Comparison of ENCODE assay signal across 12 cellular contexts in the genomic region with DNA sequence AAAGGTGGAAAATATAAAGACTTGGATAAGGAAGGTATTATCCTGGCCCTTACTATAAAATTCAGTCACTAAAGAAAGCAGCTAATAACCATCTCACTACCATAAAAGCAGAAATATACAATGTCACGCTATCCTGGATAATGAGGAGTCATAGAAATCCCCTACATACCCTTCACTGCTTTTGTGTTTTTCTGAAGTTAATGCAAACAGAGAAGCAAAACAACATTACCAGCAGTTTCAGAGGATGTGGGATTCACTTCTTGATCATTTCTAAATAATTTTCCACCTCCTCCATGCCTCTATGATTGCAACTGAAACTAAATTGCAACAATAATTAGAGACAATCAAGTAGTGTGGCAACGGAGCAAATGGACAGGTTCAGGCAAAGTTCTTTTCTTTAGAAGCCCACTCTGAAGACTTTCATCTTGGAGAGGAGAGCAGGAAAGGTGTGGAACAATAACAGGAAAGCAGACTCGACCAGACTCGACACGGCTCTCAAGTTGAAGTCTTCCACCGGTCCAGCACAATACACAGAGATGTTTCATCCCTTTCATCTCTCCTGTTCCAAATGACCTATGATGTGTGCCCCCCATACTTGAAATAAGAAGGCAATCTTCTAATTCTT. TPM values are rescaled to one million over a fixed set of nuclear protein-coding genes. Genes with fewer than 3 reads are reported as not detected.
A peak's percentile ranks its signal among the peaks of the same experiment; 100 is the strongest.
DNase-seq lines count a peak whose midpoint lies in the region; ATAC-seq, FAIRE-seq and TF ChIP-seq lines count a peak whose summit lies in the region.
"Had no signal": no experiment of that assay in that cellular context is flagged by ENCODE, and none has a peak within 500 bp of the region (broad histone marks: within the 10 kb centered on the region; RNA-seq: fewer than 3 reads in every experiment).

No MANE protein-coding gene starts in this region.

- peak overlapping the region; percentile 65 for H3K27ac ChIP-seq in CD4-positive, alpha-beta memory T cell (ENCODE audit: low read depth, low read length)
- H3K27ac ChIP-seq in ovary (no peak overlapping the region), body of pancreas (no peak overlapping the region)

- no peak for TF ChIP-seq POLR2A in ovary (IDR thresholded peaks at IDR 0.05)
- TF ChIP-seq POLR2A in body of pancreas (IDR thresholded peaks at IDR 0.05): no peak

- WGBS in ovary, 3 donors: 74 to 77% (median 77%) methylated on average over 6 of the region's 6 CpGs
- 72 to 75% methylated on average over 6 of the region's 6 CpGs for WGBS in body of pancreas, 2 donors

- peaks cover 34 to 55% (median 42%) of the 10 kb centered on the region in 4 donors for H3K4me1 Mint-ChIP-seq in CD4-positive, alpha-beta memory T cell
- peaks cover 50% of the 10 kb centered on the region for H3K4me1 Mint-ChIP-seq in activated CD8-positive, alpha-beta T cell treated with anti-CD3 and anti-CD28 coated beads, Interleukin-2, amount 10 ng/mL, durations not matched to agents 7 days and 5 days (ENCODE audit: low read depth)
- H3K4me1 Mint-ChIP-seq in natural killer cell treated with Interleukin-12 subunit alpha and Interleukin-12 subunit beta and Interleukin-15 and Interleukin-18, amount 100 ng/mL, for 72 hours (ENCODE audit: low read depth in 2 of 2): peaks cover 31 to 39% of the 10 kb centered on the region in 2 donors

- H3K27me3 Mint-ChIP-seq in CD4-positive, alpha-beta memory T cell: no peaks in the 10 kb centered on the region
- no peaks in the 10 kb centered on the region for H3K27me3 Mint-ChIP-seq in activated CD8-positive, alpha-beta T cell treated with anti-CD3 and anti-CD28 coated beads, Interleukin-2, amount 10 ng/mL, durations not matched to agents 7 days and 5 days (ENCODE audit: low read depth)
- no peaks in the 10 kb centered on the region for H3K27me3 Mint-ChIP-seq in natural killer cell treated with Interleukin-12 subunit alpha and Interleukin-12 subunit beta and Interleukin-15 and Interleukin-18, amount 100 ng/mL, for 72 hours

- H3K4me1 ChIP-seq in CD4-positive, alpha-beta memory T cell (ENCODE audit: insufficient read depth, low read length): peaks cover 98% of the 10 kb centered on the region
- H3K4me1 ChIP-seq in ovary (ENCODE audit: insufficient read depth) (peaks cover 3% of the 10 kb centered on the region), body of pancreas (no peaks in the 10 kb centered on the region)

- peak overlapping the region; percentile 4 to 21 for H3K4me3 ChIP-seq in CD4-positive, alpha-beta memory T cell (ENCODE audit: low read length in 2 of 2)
- H3K4me3 ChIP-seq in ovary: no peak overlapping the region
- H3K4me3 ChIP-seq in body of pancreas: no peak overlapping the region

- H3K27me3 ChIP-seq in CD4-positive, alpha-beta memory T cell (ENCODE audit: insufficient read depth, low read length): no peaks in the 10 kb centered on the region
- H3K27me3 ChIP-seq in ovary (no peaks in the 10 kb centered on the region), body of pancreas (no peaks in the 10 kb centered on the region)

- DNase-seq in CD4-positive, alpha-beta memory T cell: peak in 2 of 5 donors; percentile 33 to 49
- no peak for DNase-seq in activated CD8-positive, alpha-beta T cell treated with anti-CD3 and anti-CD28 coated beads, Interleukin-2, amount 10 ng/mL, durations not matched to agents 7 days and 5 days
- no peak for DNase-seq in natural killer cell treated with Interleukin-12 subunit alpha and Interleukin-12 subunit beta and Interleukin-15 and Interleukin-18, amount 100 ng/mL, for 72 hours (ENCODE audit: low spot score)
- DNase-seq in SW 1271 (lab: John Stamatoyannopoulos, UW): no peak
- DNase-seq in ovary: no peak
- DNase-seq in D721Med (ENCODE audit: insufficient read length, low spot score): no peak
- no peak for DNase-seq in body of pancreas
- DNase-seq: amniotic stem cell, IMR-90, NCI-H2107 had no signal

- intact Hi-C loops in CD4-positive, alpha-beta memory T cell (cut with micrococcal nuclease): loop anchor here (1.0 kb wide), 2 partner anchors 8 to 13 kb away; no protein-coding TSS in a partner anchor
- intact Hi-C loops in ovary (cut with DNase I) (loop anchor here in 1 of 4 donors (5.0 kb wide), 1 partner anchor 1365 kb away; no protein-coding TSS in a partner anchor), body of pancreas (cut with DNase I) (no loop called here)

- H3K9me3 ChIP-seq in CD4-positive, alpha-beta memory T cell (ENCODE audit: control insufficient read depth in 1 of 2, low read length in 2 of 2): no peaks in the 10 kb centered on the region
- H3K9me3 ChIP-seq in ovary (no peaks in the 10 kb centered on the region), body of pancreas (no peaks in the 10 kb centered on the region)

- POLR2A ChIA-PET in CD4-positive, alpha-beta memory T cell (lab: Charles Lee; ENCODE audit: partially characterized antibody): interaction anchor here (1.0 to 28.3 kb wide), 10 partner anchors 4 to 645 kb away, joined by 3 to 961 read pairs (median 6); a partner anchor contains a TSS
- POLR2A ChIA-PET in activated CD8-positive, alpha-beta T cell treated with anti-CD3 and anti-CD28 coated beads, Interleukin-2, amount 10 ng/mL, durations not matched to agents 7 days and 5 days (lab: Charles Lee): interaction anchor here (0.8 to 4.0 kb wide), 6 partner anchors 8 to 63 kb away, joined by 3 to 35 read pairs (median 4); no protein-coding TSS in a partner anchor

- H3K36me3 ChIP-seq in CD4-positive, alpha-beta memory T cell (ENCODE audit: insufficient read depth, low read length): no peaks in the 10 kb centered on the region
- H3K36me3 ChIP-seq in ovary (no peaks in the 10 kb centered on the region), body of pancreas (replicated peaks in 1 of 2; ENCODE audit: insufficient read depth in 1 of 2, low read depth in 2 of 2) (no peaks in the 10 kb centered on the region)

- TF ChIP-seq CTCF in ovary (IDR thresholded peaks at IDR 0.05): no peak
- no peak for TF ChIP-seq CTCF in D721Med (IDR thresholded peaks at IDR 0.05; ENCODE audit: insufficient read depth, missing control alignments)
- TF ChIP-seq CTCF in body of pancreas (IDR thresholded peaks at IDR 0.05): no peak

- FAIRE-seq in D721Med (lab: Jason Lieb, UNC): no peak
- FAIRE-seq: RCC 7860 had no signal

- CTCF ChIA-PET in CD4-positive, alpha-beta memory T cell (lab: Charles Lee; ENCODE audit: partially characterized antibody): interaction anchor here (0.7 to 4.2 kb wide), 9 partner anchors 10 to 50 kb away, joined by 3 to 20 read pairs (median 5); no protein-coding TSS in a partner anchor
- CTCF ChIA-PET in activated CD8-positive, alpha-beta T cell treated with anti-CD3 and anti-CD28 coated beads, Interleukin-2, amount 10 ng/mL, durations not matched to agents 7 days and 5 days (lab: Charles Lee): interaction anchor here (1.4 to 5.9 kb wide), 4 partner anchors 8 to 47 kb away, joined by 4 to 51 read pairs (median 14); no protein-coding TSS in a partner anchor

- peak overlapping the region; percentile 92 to 97 (median 97) for H3K27ac Mint-ChIP-seq in CD4-positive, alpha-beta memory T cell
- H3K27ac Mint-ChIP-seq in activated CD8-positive, alpha-beta T cell treated with anti-CD3 and anti-CD28 coated beads, Interleukin-2, amount 10 ng/mL, durations not matched to agents 7 days and 5 days: peak overlapping the region; percentile 87
- peak overlapping the region; percentile 89 to 96 for H3K27ac Mint-ChIP-seq in natural killer cell treated with Interleukin-12 subunit alpha and Interleukin-12 subunit beta and Interleukin-15 and Interleukin-18, amount 100 ng/mL, for 72 hours

- peaks cover 11 to 43% of the 10 kb centered on the region in 2 donors for H3K36me3 Mint-ChIP-seq in CD4-positive, alpha-beta memory T cell
- peaks cover 30% of the 10 kb centered on the region for H3K36me3 Mint-ChIP-seq in activated CD8-positive, alpha-beta T cell treated with anti-CD3 and anti-CD28 coated beads, Interleukin-2, amount 10 ng/mL, durations not matched to agents 7 days and 5 days (ENCODE audit: low read depth)
- no peaks in the 10 kb centered on the region for H3K36me3 Mint-ChIP-seq in natural killer cell treated with Interleukin-12 subunit alpha and Interleukin-12 subunit beta and Interleukin-15 and Interleukin-18, amount 100 ng/mL, for 72 hours

- H3K9me3 Mint-ChIP-seq in CD4-positive, alpha-beta memory T cell: no peaks in the 10 kb centered on the region
- H3K9me3 Mint-ChIP-seq in activated CD8-positive, alpha-beta T cell treated with anti-CD3 and anti-CD28 coated beads, Interleukin-2, amount 10 ng/mL, durations not matched to agents 7 days and 5 days (ENCODE audit: insufficient read depth): no peaks in the 10 kb centered on the region
- H3K9me3 Mint-ChIP-seq in natural killer cell treated with Interleukin-12 subunit alpha and Interleukin-12 subunit beta and Interleukin-15 and Interleukin-18, amount 100 ng/mL, for 72 hours: no peaks in the 10 kb centered on the region

- ATAC-seq in GM18861 (IDR thresholded peaks at IDR 0.05; ENCODE audit: unreplicated experiment) (peak; percentile 38), body of pancreas (no peak)
- peak; percentile 28 for ATAC-seq in activated CD8-positive, alpha-beta T cell treated with anti-CD3 and anti-CD28 coated beads, Interleukin-2, amount 10 ng/mL, durations not matched to agents 7 days and 5 days
- peak; percentile 41 to 43 for ATAC-seq in natural killer cell treated with Interleukin-12 subunit alpha and Interleukin-12 subunit beta and Interleukin-15 and Interleukin-18, amount 100 ng/mL, for 72 hours

- TF ChIP-seq EP300 in ovary (IDR thresholded peaks at IDR 0.05): no peak

- peak overlapping the region; percentile 86 to 93 (median 89) for H3K4me3 Mint-ChIP-seq in CD4-positive, alpha-beta memory T cell
- H3K4me3 Mint-ChIP-seq in activated CD8-positive, alpha-beta T cell treated with anti-CD3 and anti-CD28 coated beads, Interleukin-2, amount 10 ng/mL, durations not matched to agents 7 days and 5 days: peak overlapping the region; percentile 71
- peak overlapping the region; percentile 84 for H3K4me3 Mint-ChIP-seq in natural killer cell treated with Interleukin-12 subunit alpha and Interleukin-12 subunit beta and Interleukin-15 and Interleukin-18, amount 100 ng/mL, for 72 hours

RNA-seq across cellular contexts. Expression of a gene that starts 10.2 kb away (rescaled TPM):
- total RNA-seq in CD4-positive, alpha-beta memory T cell: 100 to 1,000 TPM; 380 to 390 TPM
- polyA plus RNA-seq in CD4-positive, alpha-beta memory T cell: 100 to 1,000 TPM; 271 to 370 TPM
- total RNA-seq in activated CD8-positive, alpha-beta T cell treated with anti-CD3 and anti-CD28 coated beads, Interleukin-2, amount 10 ng/mL, durations not matched to agents 7 days and 5 days: 100 to 1,000 TPM; 137 to 138 TPM
- total RNA-seq in natural killer cell treated with Interleukin-12 subunit alpha and Interleukin-12 subunit beta and Interleukin-15 and Interleukin-18, amount 100 ng/mL, for 72 hours: 100 to 1,000 TPM; 111 to 149 TPM
- total RNA-seq in ovary: 10 to 100 TPM; 17.4 to 27.0 (median 24.4) TPM
- 10 to 100 TPM; 15.1 to 35.3 TPM for polyA plus RNA-seq in ovary
- 10 to 100 TPM; 32.2 to 60.6 TPM for total RNA-seq in body of pancreas

Comparison
In these comparisons a context has a peak if more than half of its experiments do, and no peak if none do; other contexts are left out.
1. H3K4me3 ChIP-seq: peak in CD4-positive, alpha-beta memory T cell (2 of 2); none in ovary (single experiment) and body of pancreas (0 of 2).
2. Peak in every context shown above with its lines, with median percentiles within 50 percentile points of each other: H3K27ac Mint-ChIP-seq and H3K4me3 Mint-ChIP-seq.